1 cellular context compared by ENCODE assay signal in the genomic region with DNA sequence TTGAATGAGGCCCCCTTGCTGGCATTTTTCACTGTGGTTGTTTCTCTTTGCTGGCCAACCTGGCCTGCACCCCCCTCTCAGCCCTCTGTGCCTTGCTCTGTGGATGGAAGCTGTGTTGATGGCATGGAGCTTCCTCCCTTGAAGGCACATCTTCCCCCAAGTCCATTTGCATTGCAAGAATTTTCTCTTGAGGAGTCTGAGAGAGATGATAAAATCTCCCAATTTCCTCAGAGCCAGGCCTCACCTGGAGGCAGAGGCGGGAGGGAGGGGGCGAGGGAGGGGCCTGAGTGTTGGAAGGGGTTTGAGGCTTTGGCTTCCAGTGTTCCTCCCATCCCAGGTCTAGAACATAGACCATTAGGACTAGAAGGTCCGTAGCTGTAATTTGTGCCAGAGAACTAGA.
TF ChIP-seq lines count a peak whose summit lies in the region.

No MANE protein-coding gene starts in this region.

TF ChIP-seq in GM23338, 12 proteins besides CTCF, POLR2A, EP300 and RAD21 (continued from another document):
- TF ChIP-seq, protein P1, sequence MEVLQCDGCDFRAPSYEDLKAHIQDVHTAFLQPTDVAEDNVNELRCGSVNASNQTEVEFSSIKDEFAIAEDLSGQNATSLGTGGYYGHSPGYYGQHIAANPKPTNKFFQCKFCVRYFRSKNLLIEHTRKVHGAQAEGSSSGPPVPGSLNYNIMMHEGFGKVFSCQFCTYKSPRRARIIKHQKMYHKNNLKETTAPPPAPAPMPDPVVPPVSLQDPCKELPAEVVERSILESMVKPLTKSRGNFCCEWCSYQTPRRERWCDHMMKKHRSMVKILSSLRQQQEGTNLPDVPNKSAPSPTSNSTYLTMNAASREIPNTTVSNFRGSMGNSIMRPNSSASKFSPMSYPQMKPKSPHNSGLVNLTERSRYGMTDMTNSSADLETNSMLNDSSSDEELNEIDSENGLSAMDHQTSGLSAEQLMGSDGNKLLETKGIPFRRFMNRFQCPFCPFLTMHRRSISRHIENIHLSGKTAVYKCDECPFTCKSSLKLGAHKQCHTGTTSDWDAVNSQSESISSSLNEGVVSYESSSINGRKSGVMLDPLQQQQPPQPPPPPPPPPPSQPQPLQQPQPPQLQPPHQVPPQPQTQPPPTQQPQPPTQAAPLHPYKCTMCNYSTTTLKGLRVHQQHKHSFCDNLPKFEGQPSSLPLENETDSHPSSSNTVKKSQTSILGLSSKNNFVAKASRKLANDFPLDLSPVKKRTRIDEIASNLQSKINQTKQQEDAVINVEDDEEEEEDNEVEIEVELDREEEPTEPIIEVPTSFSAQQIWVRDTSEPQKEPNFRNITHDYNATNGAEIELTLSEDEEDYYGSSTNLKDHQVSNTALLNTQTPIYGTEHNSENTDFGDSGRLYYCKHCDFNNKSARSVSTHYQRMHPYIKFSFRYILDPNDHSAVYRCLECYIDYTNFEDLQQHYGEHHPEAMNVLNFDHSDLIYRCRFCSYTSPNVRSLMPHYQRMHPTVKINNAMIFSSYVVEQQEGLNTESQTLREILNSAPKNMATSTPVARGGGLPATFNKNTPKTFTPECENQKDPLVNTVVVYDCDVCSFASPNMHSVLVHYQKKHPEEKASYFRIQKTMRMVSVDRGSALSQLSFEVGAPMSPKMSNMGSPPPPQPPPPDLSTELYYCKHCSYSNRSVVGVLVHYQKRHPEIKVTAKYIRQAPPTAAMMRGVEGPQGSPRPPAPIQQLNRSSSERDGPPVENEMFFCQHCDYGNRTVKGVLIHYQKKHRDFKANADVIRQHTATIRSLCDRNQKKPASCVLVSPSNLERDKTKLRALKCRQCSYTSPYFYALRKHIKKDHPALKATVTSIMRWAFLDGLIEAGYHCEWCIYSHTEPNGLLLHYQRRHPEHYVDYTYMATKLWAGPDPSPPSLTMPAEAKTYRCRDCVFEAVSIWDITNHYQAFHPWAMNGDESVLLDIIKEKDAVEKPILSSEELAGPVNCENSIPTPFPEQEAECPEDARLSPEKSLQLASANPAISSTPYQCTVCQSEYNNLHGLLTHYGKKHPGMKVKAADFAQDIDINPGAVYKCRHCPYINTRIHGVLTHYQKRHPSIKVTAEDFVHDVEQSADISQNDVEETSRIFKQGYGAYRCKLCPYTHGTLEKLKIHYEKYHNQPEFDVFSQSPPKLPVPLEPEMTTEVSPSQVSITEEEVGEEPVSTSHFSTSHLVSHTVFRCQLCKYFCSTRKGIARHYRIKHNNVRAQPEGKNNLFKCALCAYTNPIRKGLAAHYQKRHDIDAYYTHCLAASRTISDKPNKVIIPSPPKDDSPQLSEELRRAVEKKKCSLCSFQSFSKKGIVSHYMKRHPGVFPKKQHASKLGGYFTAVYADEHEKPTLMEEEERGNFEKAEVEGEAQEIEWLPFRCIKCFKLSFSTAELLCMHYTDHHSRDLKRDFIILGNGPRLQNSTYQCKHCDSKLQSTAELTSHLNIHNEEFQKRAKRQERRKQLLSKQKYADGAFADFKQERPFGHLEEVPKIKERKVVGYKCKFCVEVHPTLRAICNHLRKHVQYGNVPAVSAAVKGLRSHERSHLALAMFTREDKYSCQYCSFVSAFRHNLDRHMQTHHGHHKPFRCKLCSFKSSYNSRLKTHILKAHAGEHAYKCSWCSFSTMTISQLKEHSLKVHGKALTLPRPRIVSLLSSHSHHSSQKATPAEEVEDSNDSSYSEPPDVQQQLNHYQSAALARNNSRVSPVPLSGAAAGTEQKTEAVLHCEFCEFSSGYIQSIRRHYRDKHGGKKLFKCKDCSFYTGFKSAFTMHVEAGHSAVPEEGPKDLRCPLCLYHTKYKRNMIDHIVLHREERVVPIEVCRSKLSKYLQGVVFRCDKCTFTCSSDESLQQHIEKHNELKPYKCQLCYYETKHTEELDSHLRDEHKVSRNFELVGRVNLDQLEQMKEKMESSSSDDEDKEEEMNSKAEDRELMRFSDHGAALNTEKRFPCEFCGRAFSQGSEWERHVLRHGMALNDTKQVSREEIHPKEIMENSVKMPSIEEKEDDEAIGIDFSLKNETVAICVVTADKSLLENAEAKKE (CRISPR knock-in tag; IDR thresholded peaks at IDR 0.05) = no peak
- TF ChIP-seq POLR2AphosphoS5 (IDR thresholded peaks at IDR 0.05; ENCODE audit: low read depth) (no peak), JUNB (IDR thresholded peaks at IDR 0.05; ENCODE audit: unreplicated experiment) (no peak), ZNF114 (CRISPR knock-in tag; IDR thresholded peaks at IDR 0.05) (no peak)
- TF ChIP-seq, protein P2, sequence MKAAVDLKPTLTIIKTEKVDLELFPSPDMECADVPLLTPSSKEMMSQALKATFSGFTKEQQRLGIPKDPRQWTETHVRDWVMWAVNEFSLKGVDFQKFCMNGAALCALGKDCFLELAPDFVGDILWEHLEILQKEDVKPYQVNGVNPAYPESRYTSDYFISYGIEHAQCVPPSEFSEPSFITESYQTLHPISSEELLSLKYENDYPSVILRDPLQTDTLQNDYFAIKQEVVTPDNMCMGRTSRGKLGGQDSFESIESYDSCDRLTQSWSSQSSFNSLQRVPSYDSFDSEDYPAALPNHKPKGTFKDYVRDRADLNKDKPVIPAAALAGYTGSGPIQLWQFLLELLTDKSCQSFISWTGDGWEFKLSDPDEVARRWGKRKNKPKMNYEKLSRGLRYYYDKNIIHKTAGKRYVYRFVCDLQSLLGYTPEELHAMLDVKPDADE (IDR thresholded peaks at IDR 0.05) = no peak
